1 cellular context compared by ENCODE assay signal in the genomic region with DNA sequence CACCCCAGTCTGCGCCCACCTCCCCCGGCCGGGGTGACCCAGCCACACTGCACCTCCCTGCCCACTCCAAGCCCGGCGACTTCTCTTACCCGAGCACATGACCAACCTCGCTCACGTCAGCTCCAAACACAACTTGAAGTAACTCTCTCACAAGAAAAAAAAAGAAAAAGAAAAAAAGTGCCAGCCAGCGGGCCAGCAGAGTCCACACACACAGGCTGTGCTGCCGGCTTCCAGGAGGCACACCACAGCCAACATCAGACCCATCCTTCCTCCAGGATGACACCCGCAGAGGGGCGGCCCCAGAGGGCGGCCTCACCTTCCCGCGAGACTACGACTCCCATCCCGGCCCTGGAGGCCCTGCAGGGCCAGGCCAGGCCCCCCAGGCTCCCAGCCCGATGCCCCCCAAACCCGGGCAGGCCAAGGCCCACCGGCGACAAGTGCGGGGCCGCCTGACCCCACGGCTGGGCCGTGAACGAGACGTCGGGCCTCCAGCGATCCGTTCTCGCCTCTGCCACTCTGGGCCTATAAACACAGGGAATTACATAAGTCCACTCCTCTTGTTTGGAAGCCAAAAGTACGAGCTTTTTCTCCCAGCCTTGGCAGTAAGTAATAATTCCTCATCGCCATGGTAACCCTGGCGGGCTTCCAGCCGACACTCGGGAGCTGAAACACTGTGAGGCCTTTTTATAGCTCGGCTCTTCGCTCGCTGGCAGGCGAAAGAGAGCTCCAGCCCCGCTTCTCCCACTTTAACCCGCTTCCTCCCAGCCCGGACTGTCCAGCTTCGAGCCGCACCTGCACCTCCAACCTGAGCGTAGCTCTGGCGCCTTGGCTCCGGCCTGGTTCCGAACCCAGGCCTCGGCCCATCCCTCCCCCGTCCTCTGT.
A peak's percentile ranks its signal among the peaks of the same experiment; 100 is the strongest.
TF ChIP-seq lines count a peak whose summit lies in the region.

No MANE protein-coding gene starts in this region.

TF ChIP-seq in HepG2, 621 proteins besides CTCF, POLR2A, EP300 and RAD21 (continued from another document and continues in another):
- TF ChIP-seq, protein P1, sequence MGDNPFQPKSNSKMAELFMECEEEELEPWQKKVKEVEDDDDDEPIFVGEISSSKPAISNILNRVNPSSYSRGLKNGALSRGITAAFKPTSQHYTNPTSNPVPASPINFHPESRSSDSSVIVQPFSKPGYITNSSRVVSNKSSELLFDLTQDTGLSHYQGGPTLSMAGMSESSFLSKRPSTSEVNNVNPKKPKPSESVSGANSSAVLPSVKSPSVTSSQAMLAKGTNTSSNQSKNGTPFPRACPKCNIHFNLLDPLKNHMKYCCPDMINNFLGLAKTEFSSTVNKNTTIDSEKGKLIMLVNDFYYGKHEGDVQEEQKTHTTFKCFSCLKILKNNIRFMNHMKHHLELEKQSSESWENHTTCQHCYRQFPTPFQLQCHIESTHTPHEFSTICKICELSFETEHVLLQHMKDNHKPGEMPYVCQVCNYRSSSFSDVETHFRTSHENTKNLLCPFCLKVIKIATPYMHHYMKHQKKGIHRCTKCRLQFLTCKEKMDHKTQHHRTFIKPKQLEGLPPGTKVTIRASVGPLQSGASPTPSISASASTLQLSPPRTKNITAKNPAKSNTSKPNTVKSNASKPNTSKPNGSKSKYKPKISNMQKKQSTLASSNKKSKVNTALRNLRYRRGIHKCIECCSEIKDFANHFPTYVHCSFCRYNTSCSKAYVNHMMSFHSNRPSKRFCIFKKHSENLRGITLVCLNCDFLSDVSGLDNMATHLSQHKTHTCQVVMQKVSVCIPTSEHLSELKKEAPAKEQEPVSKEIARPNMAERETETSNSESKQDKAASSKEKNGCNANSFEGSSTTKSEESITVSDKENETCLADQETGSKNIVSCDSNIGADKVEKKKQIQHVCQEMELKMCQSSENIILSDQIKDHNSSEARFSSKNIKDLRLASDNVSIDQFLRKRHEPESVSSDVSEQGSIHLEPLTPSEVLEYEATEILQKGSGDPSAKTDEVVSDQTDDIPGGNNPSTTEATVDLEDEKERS (CRISPR knock-in tag; IDR thresholded peaks at IDR 0.05), result peak; percentile 53; the same call in 1 of the 2 replicates
- TF ChIP-seq ATF1 (CRISPR knock-in tag; IDR thresholded peaks at IDR 0.05), result no peak
- 0 out of 2 replicates have a peak, but pooled peaks have one; percentile 51 for TF ChIP-seq ZNF446 (CRISPR knock-in tag; IDR thresholded peaks at IDR 0.05)
- TF ChIP-seq ZBTB3 (CRISPR knock-in tag; IDR thresholded peaks at IDR 0.05; ENCODE audit: borderline replicate concordance, low read depth), result no peak
- TF ChIP-seq, protein P2, sequence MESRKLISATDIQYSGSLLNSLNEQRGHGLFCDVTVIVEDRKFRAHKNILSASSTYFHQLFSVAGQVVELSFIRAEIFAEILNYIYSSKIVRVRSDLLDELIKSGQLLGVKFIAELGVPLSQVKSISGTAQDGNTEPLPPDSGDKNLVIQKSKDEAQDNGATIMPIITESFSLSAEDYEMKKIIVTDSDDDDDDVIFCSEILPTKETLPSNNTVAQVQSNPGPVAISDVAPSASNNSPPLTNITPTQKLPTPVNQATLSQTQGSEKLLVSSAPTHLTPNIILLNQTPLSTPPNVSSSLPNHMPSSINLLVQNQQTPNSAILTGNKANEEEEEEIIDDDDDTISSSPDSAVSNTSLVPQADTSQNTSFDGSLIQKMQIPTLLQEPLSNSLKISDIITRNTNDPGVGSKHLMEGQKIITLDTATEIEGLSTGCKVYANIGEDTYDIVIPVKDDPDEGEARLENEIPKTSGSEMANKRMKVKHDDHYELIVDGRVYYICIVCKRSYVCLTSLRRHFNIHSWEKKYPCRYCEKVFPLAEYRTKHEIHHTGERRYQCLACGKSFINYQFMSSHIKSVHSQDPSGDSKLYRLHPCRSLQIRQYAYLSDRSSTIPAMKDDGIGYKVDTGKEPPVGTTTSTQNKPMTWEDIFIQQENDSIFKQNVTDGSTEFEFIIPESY (CRISPR knock-in tag; IDR thresholded peaks at IDR 0.05), result peak; percentile 31; the same call in 1 of the 2 replicates
- TF ChIP-seq, protein P3, sequence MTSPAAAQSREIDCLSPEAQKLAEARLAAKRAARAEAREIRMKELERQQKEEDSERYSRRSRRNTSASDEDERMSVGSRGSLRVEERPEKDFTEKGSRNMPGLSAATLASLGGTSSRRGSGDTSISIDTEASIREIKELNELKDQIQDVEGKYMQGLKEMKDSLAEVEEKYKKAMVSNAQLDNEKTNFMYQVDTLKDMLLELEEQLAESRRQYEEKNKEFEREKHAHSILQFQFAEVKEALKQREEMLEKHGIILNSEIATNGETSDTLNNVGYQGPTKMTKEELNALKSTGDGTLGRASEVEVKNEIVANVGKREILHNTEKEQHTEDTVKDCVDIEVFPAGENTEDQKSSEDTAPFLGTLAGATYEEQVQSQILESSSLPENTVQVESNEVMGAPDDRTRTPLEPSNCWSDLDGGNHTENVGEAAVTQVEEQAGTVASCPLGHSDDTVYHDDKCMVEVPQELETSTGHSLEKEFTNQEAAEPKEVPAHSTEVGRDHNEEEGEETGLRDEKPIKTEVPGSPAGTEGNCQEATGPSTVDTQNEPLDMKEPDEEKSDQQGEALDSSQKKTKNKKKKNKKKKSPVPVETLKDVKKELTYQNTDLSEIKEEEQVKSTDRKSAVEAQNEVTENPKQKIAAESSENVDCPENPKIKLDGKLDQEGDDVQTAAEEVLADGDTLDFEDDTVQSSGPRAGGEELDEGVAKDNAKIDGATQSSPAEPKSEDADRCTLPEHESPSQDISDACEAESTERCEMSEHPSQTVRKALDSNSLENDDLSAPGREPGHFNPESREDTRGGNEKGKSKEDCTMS (CRISPR knock-in tag; conservative IDR thresholded peaks at IDR 0.05), result no peak
- peak; percentile 72; the same call in 1 of the 2 replicates for TF ChIP-seq ZNF33B (CRISPR knock-in tag; IDR thresholded peaks at IDR 0.05)
- TF ChIP-seq HNRNPL (IDR thresholded peaks at IDR 0.05; ENCODE audit: low read depth, low read length), result 0 out of 2 replicates have a peak, but pooled peaks have one; percentile 26
- TF ChIP-seq ISL2 (CRISPR knock-in tag; IDR thresholded peaks at IDR 0.05), result peak; percentile 61; the same call in 1 of the 2 replicates
- peak; percentile 71 for TF ChIP-seq ZNF652 (CRISPR knock-in tag; IDR thresholded peaks at IDR 0.05; ENCODE audit: borderline replicate concordance, low read depth)
- TF ChIP-seq FIP1L1 (IDR thresholded peaks at IDR 0.05; ENCODE audit: borderline replicate concordance, insufficient read depth, low read depth, low read length), result 0 out of 2 replicates have a peak, but pooled peaks have one; percentile 57
- TF ChIP-seq, protein P4, sequence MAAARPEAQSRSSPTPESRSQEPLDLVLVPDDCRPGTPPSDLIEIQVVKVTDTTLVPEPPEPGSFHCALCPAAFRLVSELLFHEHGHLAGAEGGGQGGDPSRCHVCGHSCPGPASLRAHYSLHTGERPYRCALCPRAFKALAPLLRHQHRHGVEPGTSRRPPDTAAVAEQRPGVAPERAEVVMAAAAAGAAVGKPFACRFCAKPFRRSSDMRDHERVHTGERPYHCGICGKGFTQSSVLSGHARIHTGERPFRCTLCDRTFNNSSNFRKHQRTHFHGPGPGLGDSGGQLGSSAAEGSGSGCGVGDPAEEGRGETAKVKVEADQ (CRISPR knock-in tag; IDR thresholded peaks at IDR 0.05; ENCODE audit: borderline replicate concordance), result no peak
- TF ChIP-seq, protein P5, sequence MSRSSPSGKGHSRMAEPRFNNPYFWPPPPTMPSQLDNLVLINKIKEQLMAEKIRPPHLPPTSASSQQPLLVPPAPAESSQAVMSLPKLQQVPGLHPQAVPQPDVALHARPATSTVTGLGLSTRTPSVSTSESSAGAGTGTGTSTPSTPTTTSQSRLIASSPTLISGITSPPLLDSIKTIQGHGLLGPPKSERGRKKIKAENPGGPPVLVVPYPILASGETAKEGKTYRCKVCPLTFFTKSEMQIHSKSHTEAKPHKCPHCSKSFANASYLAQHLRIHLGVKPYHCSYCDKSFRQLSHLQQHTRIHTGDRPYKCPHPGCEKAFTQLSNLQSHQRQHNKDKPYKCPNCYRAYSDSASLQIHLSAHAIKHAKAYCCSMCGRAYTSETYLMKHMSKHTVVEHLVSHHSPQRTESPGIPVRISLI (CRISPR knock-in tag; IDR thresholded peaks at IDR 0.05; ENCODE audit: borderline replicate concordance), result peak; percentile 54
- TF ChIP-seq NFKB2 (CRISPR knock-in tag; IDR thresholded peaks at IDR 0.05; ENCODE audit: borderline replicate concordance), result no peak
- peak; percentile 93 for TF ChIP-seq CHD2 (IDR thresholded peaks at IDR 0.05; ENCODE audit: low read depth, low read length)
- TF ChIP-seq, protein P6, sequence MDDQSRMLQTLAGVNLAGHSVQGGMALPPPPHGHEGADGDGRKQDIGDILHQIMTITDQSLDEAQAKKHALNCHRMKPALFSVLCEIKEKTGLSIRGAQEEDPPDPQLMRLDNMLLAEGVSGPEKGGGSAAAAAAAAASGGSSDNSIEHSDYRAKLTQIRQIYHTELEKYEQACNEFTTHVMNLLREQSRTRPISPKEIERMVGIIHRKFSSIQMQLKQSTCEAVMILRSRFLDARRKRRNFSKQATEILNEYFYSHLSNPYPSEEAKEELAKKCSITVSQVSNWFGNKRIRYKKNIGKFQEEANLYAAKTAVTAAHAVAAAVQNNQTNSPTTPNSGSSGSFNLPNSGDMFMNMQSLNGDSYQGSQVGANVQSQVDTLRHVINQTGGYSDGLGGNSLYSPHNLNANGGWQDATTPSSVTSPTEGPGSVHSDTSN (CRISPR knock-in tag; IDR thresholded peaks at IDR 0.05; ENCODE audit: borderline replicate concordance), result peak; percentile 62; the same call in 1 of the 2 replicates
- peak in 1 of 2 experiments; percentile 29; a peak in 1 of 4 replicates for TF ChIP-seq NR2F1 (CRISPR knock-in tag; IDR thresholded peaks at IDR 0.05)
- TF ChIP-seq, protein P7, sequence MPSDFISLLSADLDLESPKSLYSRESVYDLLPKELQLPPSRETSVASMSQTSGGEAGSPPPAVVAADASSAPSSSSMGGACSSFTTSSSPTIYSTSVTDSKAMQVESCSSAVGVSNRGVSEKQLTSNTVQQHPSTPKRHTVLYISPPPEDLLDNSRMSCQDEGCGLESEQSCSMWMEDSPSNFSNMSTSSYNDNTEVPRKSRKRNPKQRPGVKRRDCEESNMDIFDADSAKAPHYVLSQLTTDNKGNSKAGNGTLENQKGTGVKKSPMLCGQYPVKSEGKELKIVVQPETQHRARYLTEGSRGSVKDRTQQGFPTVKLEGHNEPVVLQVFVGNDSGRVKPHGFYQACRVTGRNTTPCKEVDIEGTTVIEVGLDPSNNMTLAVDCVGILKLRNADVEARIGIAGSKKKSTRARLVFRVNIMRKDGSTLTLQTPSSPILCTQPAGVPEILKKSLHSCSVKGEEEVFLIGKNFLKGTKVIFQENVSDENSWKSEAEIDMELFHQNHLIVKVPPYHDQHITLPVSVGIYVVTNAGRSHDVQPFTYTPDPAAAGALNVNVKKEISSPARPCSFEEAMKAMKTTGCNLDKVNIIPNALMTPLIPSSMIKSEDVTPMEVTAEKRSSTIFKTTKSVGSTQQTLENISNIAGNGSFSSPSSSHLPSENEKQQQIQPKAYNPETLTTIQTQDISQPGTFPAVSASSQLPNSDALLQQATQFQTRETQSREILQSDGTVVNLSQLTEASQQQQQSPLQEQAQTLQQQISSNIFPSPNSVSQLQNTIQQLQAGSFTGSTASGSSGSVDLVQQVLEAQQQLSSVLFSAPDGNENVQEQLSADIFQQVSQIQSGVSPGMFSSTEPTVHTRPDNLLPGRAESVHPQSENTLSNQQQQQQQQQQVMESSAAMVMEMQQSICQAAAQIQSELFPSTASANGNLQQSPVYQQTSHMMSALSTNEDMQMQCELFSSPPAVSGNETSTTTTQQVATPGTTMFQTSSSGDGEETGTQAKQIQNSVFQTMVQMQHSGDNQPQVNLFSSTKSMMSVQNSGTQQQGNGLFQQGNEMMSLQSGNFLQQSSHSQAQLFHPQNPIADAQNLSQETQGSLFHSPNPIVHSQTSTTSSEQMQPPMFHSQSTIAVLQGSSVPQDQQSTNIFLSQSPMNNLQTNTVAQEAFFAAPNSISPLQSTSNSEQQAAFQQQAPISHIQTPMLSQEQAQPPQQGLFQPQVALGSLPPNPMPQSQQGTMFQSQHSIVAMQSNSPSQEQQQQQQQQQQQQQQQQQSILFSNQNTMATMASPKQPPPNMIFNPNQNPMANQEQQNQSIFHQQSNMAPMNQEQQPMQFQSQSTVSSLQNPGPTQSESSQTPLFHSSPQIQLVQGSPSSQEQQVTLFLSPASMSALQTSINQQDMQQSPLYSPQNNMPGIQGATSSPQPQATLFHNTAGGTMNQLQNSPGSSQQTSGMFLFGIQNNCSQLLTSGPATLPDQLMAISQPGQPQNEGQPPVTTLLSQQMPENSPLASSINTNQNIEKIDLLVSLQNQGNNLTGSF (CRISPR knock-in tag; IDR thresholded peaks at IDR 0.05), result 0 out of 2 replicates have a peak, but pooled peaks have one; percentile 51
- no peak for TF ChIP-seq POGZ (CRISPR knock-in tag; IDR thresholded peaks at IDR 0.05)
- TF ChIP-seq ZNF484 (CRISPR knock-in tag; IDR thresholded peaks at IDR 0.05; ENCODE audit: borderline replicate concordance, low read depth), result 0 out of 2 replicates have a peak, but pooled peaks have one; percentile 15
- TF ChIP-seq POLR2AphosphoS5 (IDR thresholded peaks at IDR 0.05; ENCODE audit: low read depth, low read length), result peak; percentile 57; the same call in 1 of the 2 replicates
- 0 out of 2 replicates have a peak, but pooled peaks have one; percentile 31 for TF ChIP-seq ZNF431 (CRISPR knock-in tag; IDR thresholded peaks at IDR 0.05; ENCODE audit: borderline replicate concordance, low read depth)
- peak; percentile 45; the same call in 1 of the 2 replicates for TF ChIP-seq GATAD1 (CRISPR knock-in tag; IDR thresholded peaks at IDR 0.05)
- no peak for TF ChIP-seq NONO (IDR thresholded peaks at IDR 0.05)
- peak; percentile 40; the same call in 1 of the 2 replicates for TF ChIP-seq NONO (CRISPR knock-in tag; conservative IDR thresholded peaks at IDR 0.05)
- TF ChIP-seq, protein P8, sequence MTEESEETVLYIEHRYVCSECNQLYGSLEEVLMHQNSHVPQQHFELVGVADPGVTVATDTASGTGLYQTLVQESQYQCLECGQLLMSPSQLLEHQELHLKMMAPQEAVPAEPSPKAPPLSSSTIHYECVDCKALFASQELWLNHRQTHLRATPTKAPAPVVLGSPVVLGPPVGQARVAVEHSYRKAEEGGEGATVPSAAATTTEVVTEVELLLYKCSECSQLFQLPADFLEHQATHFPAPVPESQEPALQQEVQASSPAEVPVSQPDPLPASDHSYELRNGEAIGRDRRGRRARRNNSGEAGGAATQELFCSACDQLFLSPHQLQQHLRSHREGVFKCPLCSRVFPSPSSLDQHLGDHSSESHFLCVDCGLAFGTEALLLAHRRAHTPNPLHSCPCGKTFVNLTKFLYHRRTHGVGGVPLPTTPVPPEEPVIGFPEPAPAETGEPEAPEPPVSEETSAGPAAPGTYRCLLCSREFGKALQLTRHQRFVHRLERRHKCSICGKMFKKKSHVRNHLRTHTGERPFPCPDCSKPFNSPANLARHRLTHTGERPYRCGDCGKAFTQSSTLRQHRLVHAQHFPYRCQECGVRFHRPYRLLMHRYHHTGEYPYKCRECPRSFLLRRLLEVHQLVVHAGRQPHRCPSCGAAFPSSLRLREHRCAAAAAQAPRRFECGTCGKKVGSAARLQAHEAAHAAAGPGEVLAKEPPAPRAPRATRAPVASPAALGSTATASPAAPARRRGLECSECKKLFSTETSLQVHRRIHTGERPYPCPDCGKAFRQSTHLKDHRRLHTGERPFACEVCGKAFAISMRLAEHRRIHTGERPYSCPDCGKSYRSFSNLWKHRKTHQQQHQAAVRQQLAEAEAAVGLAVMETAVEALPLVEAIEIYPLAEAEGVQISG (CRISPR knock-in tag; IDR thresholded peaks at IDR 0.05), result peak; percentile 32; the same call in 1 of the 2 replicates
- TF ChIP-seq, protein P9, sequence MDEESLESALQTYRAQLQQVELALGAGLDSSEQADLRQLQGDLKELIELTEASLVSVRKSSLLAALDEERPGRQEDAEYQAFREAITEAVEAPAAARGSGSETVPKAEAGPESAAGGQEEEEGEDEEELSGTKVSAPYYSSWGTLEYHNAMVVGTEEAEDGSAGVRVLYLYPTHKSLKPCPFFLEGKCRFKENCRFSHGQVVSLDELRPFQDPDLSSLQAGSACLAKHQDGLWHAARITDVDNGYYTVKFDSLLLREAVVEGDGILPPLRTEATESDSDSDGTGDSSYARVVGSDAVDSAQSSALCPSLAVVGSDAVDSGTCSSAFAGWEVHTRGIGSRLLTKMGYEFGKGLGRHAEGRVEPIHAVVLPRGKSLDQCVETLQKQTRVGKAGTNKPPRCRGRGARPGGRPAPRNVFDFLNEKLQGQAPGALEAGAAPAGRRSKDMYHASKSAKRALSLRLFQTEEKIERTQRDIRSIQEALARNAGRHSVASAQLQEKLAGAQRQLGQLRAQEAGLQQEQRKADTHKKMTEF (CRISPR knock-in tag; IDR thresholded peaks at IDR 0.05), result peak; percentile 37; the same call in 1 of the 2 replicates
